9 cellular contexts compared by ENCODE assay signal in genomic region chr17:41734949-41735313, GRCh38.
DNase-seq lines count a peak whose midpoint lies in the region; ATAC-seq and TF ChIP-seq lines count a peak whose summit lies in the region.
"Had no signal": no experiment of that assay in that cellular context is flagged by ENCODE, and none has a peak within 500 bp of the region (broad histone marks: within the 10 kb centered on the region; RNA-seq: fewer than 3 reads in every experiment).

No MANE protein-coding gene starts in this region.

- no peaks in the 10 kb centered on the region for H3K9me3 ChIP-seq in HUES6 (ENCODE audit: control insufficient read depth, insufficient read depth, low read depth, low read length)
- no peaks in the 10 kb centered on the region for H3K9me3 ChIP-seq in effector memory CD4-positive, alpha-beta T cell (ENCODE audit: control insufficient read depth, low read length)
- no peaks in the 10 kb centered on the region for H3K9me3 ChIP-seq in muscle layer of duodenum (ENCODE audit: control insufficient read depth in 1 of 2, low read length in 2 of 2)

- TF ChIP-seq CTCF in 22Rv1 (IDR thresholded peaks at IDR 0.05) = 0 out of 2 replicates have a peak, but pooled peaks have one; percentile 3

- H3K27me3 ChIP-seq in HUES6 (ENCODE audit: control insufficient read depth, insufficient read depth, low read length) (peaks cover 80% of the 10 kb centered on the region), muscle layer of duodenum (ENCODE audit: low read depth, low read length) (peaks cover 8% of the 10 kb centered on the region)
- peaks cover 30% of the 10 kb centered on the region for H3K27me3 ChIP-seq in effector memory CD4-positive, alpha-beta T cell (replicated peaks; ENCODE audit: control insufficient read depth, insufficient read depth, low read length, poor library complexity, severe bottlenecking)

- no peak for ATAC-seq in GM18867 (IDR thresholded peaks at IDR 0.05; ENCODE audit: unreplicated experiment)
- no peak for ATAC-seq in GM21381 (IDR thresholded peaks at IDR 0.05; ENCODE audit: unreplicated experiment)

- H3K27ac ChIP-seq in 22Rv1 (peak overlapping the region; percentile 42; the same call in 1 of the 2 replicates), HUES6 (ENCODE audit: low read depth, low read length) (no peak overlapping the region), muscle layer of duodenum (ENCODE audit: low read length) (no peak overlapping the region)
- H3K27ac ChIP-seq in effector memory CD4-positive, alpha-beta T cell (ENCODE audit: insufficient read depth, low read length, poor library complexity, severe bottlenecking) = no peak overlapping the region

- peak overlapping the region; percentile 98 for H3K9ac ChIP-seq in HUES6 (ENCODE audit: low read length)

- H3K4me3 ChIP-seq in HUES6 (ENCODE audit: low read depth, low read length) (peak overlapping the region; percentile 89), muscle layer of duodenum (ENCODE audit: low read depth in 1 of 2, low read length in 2 of 2) (peak overlapping the region; percentile 7 to 73)
- H3K4me3 ChIP-seq in effector memory CD4-positive, alpha-beta T cell (ENCODE audit: insufficient read depth, low read depth, low read length, poor library complexity, severe bottlenecking) = peak overlapping the region; percentile 37

- no peak for DNase-seq in effector memory CD4-positive, alpha-beta T cell
- DNase-seq in GM19240 (ENCODE audit: insufficient read length, low spot score) (no peak), HuH-7.5 (ENCODE audit: low spot score) (no peak)
- DNase-seq: activated CD4-positive, alpha-beta T cell treated with anti-CD3 and anti-CD28 coated beads for 1 hour had no signal

- no peaks in the 10 kb centered on the region for H3K36me3 ChIP-seq in HUES6 (ENCODE audit: control insufficient read depth, insufficient read depth, low read length)
- no peaks in the 10 kb centered on the region for H3K36me3 ChIP-seq in effector memory CD4-positive, alpha-beta T cell (ENCODE audit: control insufficient read depth, insufficient read depth, low read length)
- H3K36me3 ChIP-seq in muscle layer of duodenum (ENCODE audit: control insufficient read depth in 1 of 2, insufficient read depth in 2 of 2, low read length in 2 of 2) = no peaks in the 10 kb centered on the region

- peaks cover 18% of the 10 kb centered on the region for H3K4me1 ChIP-seq in HUES6 (ENCODE audit: control insufficient read depth, insufficient read depth, low read length)
- H3K4me1 ChIP-seq in effector memory CD4-positive, alpha-beta T cell (ENCODE audit: control insufficient read depth, insufficient read depth, low read length, poor library complexity, severe bottlenecking) = peaks cover 10% of the 10 kb centered on the region
- peaks cover 0 to 26% of the 10 kb centered on the region in 2 donors for H3K4me1 ChIP-seq in muscle layer of duodenum (ENCODE audit: control insufficient read depth in 1 of 2, insufficient read depth in 2 of 2, low read length in 2 of 2)

Comparison
In these comparisons a context has a peak if more than half of its experiments do, and no peak if none do; other contexts are left out.
1. H3K4me3 ChIP-seq: peak in every context shown above with its lines; median percentile 89 in HUES6; 40 in muscle layer of duodenum; 37 in effector memory CD4-positive, alpha-beta T cell.